8 cellular contexts compared by ENCODE assay signal in genomic region chr17:2068589-2069051, GRCh38. TPM values are rescaled to one million over a fixed set of nuclear protein-coding genes. Genes with fewer than 3 reads are reported as not detected.
DNase-seq lines count a peak whose midpoint lies in the region; ATAC-seq, FAIRE-seq and TF ChIP-seq lines count a peak whose summit lies in the region.

No MANE protein-coding gene starts in this region.

- H3K4me3 ChIP-seq in astrocyte (ENCODE audit: insufficient read depth, low read depth, low read length) (no peak overlapping the region), lung (no peak overlapping the region)

- H3K4me3 Mint-ChIP-seq in stimulated activated naive CD8-positive, alpha-beta T cell treated with anti-CD3 and anti-CD28 coated beads, Interleukin-15, amount 100 ng/mL, for 72 hours, result peak overlapping the region in 1 of 2 donors; percentile 27
- H3K4me3 Mint-ChIP-seq in astrocyte (ENCODE audit: unreplicated experiment) (no peak overlapping the region), CD14-positive monocyte (no peak overlapping the region)

- H3K36me3 ChIP-seq in astrocyte (ENCODE audit: insufficient read depth, low read length) (no peaks in the 10 kb centered on the region), lung (ENCODE audit: control insufficient read depth in 2 of 2, insufficient read depth in 2 of 2, low read length in 2 of 2) (peaks cover 0 to 17% of the 10 kb centered on the region in 2 donors)

- H3K9me3 ChIP-seq in astrocyte (ENCODE audit: insufficient read depth, low read depth, low read length), result no peaks in the 10 kb centered on the region
- no peaks in the 10 kb centered on the region for H3K9me3 ChIP-seq in lung (ENCODE audit: control insufficient read depth in 2 of 2, insufficient read depth in 1 of 2, low read length in 1 of 2)

- H3K9ac ChIP-seq in astrocyte (ENCODE audit: low read length), result peak overlapping the region; percentile 93

- peaks cover 36% of the 10 kb centered on the region for H3K36me3 Mint-ChIP-seq in astrocyte (ENCODE audit: low read depth, unreplicated experiment)
- peaks cover 76 to 80% of the 10 kb centered on the region in 2 donors for H3K36me3 Mint-ChIP-seq in CD14-positive monocyte

- peak overlapping the region; percentile 52 for H3K4me2 ChIP-seq in astrocyte (ENCODE audit: low read length)

- peak; percentile 12 for ATAC-seq in stimulated activated naive CD8-positive, alpha-beta T cell treated with anti-CD3 and anti-CD28 coated beads, Interleukin-15, Interleukin-2, amounts not matched to agents 100 U/mL and 50 U/mL, for 24 hours
- ATAC-seq in stimulated activated naive CD8-positive, alpha-beta T cell treated with anti-CD3 and anti-CD28 coated beads, Interleukin-15, amount 100 ng/mL, for 72 hours, result no peak
- ATAC-seq in lung (ENCODE audit: insufficient read depth, low FRiP score), result no peak
- no peak for ATAC-seq in GM19351 (IDR thresholded peaks at IDR 0.05; ENCODE audit: unreplicated experiment)
- ATAC-seq in GM18519 (IDR thresholded peaks at IDR 0.05; ENCODE audit: low FRiP score, unreplicated experiment), result no peak

- DNase-seq in stimulated activated naive CD8-positive, alpha-beta T cell treated with anti-CD3 and anti-CD28 coated beads, Interleukin-15, Interleukin-2, amounts not matched to agents 100 U/mL and 50 U/mL, for 24 hours, result no peak
- DNase-seq in stimulated activated naive CD8-positive, alpha-beta T cell treated with anti-CD3 and anti-CD28 coated beads, Interleukin-15, amount 100 ng/mL, for 72 hours, result no peak
- peak; percentile 85 for DNase-seq in astrocyte (ENCODE audit: low read depth)
- no peak for DNase-seq in lung (ENCODE audit: low spot score)
- DNase-seq in NCI-H2227 treated with DMSO at 0.1 percent for 48 hours (lab: John Stamatoyannopoulos, UW), result no peak
- no peak for DNase-seq in CD14-positive monocyte (ENCODE audit: low spot score)

- intact Hi-C loops in CD14-positive monocyte (cut with micrococcal nuclease), result no loop called here

- H3K79me2 ChIP-seq in astrocyte (ENCODE audit: insufficient read depth, low read length), result peaks cover 18% of the 10 kb centered on the region

- peak; percentile 32 for FAIRE-seq in astrocyte (lab: Jason Lieb, UNC)

- H3K9me3 Mint-ChIP-seq in stimulated activated naive CD8-positive, alpha-beta T cell treated with anti-CD3 and anti-CD28 coated beads, Interleukin-15, amount 100 ng/mL, for 72 hours, result no peaks in the 10 kb centered on the region
- no peaks in the 10 kb centered on the region for H3K9me3 Mint-ChIP-seq in astrocyte (ENCODE audit: unreplicated experiment)
- H3K9me3 Mint-ChIP-seq in CD14-positive monocyte, result peaks cover 0 to 4% (median 0%) of the 10 kb centered on the region in 7 donors

- H3K4me1 ChIP-seq in astrocyte (ENCODE audit: insufficient read depth, low read length) (peaks cover 82% of the 10 kb centered on the region), lung (ENCODE audit: control insufficient read depth in 2 of 2, insufficient read depth in 2 of 2, low read length in 2 of 2) (peaks cover 0 to 27% of the 10 kb centered on the region in 2 donors)

- 66 to 77% methylated on average over 15 of the region's 15 CpGs for WGBS in lung, 2 donors

- peaks cover 81% of the 10 kb centered on the region for H3K4me1 Mint-ChIP-seq in stimulated activated naive CD8-positive, alpha-beta T cell treated with anti-CD3 and anti-CD28 coated beads, Interleukin-15, amount 100 ng/mL, for 72 hours
- peaks cover 62% of the 10 kb centered on the region for H3K4me1 Mint-ChIP-seq in astrocyte (ENCODE audit: low read depth, unreplicated experiment)
- H3K4me1 Mint-ChIP-seq in CD14-positive monocyte, result peaks cover 42% of the 10 kb centered on the region

- TF ChIP-seq CTCF in astrocyte (IDR thresholded peaks at IDR 0.05; ENCODE audit: insufficient read depth, low read depth, low read length), result no peak
- TF ChIP-seq CTCF in lung (IDR thresholded peaks at IDR 0.05; ENCODE audit: control extremely low read depth, extremely low read depth), result no peak
- no peak for TF ChIP-seq CTCF in CD14-positive monocyte (IDR thresholded peaks at IDR 0.05)

- peak overlapping the region; percentile 99 for H3K27ac ChIP-seq in astrocyte (ENCODE audit: low read depth, low read length)
- peak overlapping the region; percentile 38 to 71 for H3K27ac ChIP-seq in lung (ENCODE audit: low read depth in 1 of 2, low read length in 1 of 2)

- H3K27ac Mint-ChIP-seq in stimulated activated naive CD8-positive, alpha-beta T cell treated with anti-CD3 and anti-CD28 coated beads, Interleukin-15, amount 100 ng/mL, for 72 hours, result no peak overlapping the region
- H3K27ac Mint-ChIP-seq in astrocyte (ENCODE audit: unreplicated experiment) (peak overlapping the region; percentile 88), CD14-positive monocyte (peak overlapping the region in 2 of 7 donors; percentile 42 to 56)

- H2AFZ ChIP-seq in astrocyte (ENCODE audit: low read depth, low read length), result no peak overlapping the region

- H4K20me1 ChIP-seq in astrocyte (ENCODE audit: insufficient read depth, low read length), result no peaks in the 10 kb centered on the region

- H3K27me3 ChIP-seq in astrocyte (ENCODE audit: insufficient read depth, low read length), result no peaks in the 10 kb centered on the region
- H3K27me3 ChIP-seq in lung (ENCODE audit: control insufficient read depth, insufficient read depth), result no peaks in the 10 kb centered on the region

- H3K27me3 Mint-ChIP-seq in stimulated activated naive CD8-positive, alpha-beta T cell treated with anti-CD3 and anti-CD28 coated beads, Interleukin-15, amount 100 ng/mL, for 72 hours, result no peaks in the 10 kb centered on the region
- H3K27me3 Mint-ChIP-seq in astrocyte (ENCODE audit: low read depth, unreplicated experiment) (no peaks in the 10 kb centered on the region), CD14-positive monocyte (ENCODE audit: low read depth in 3 of 3) (peaks cover 0 to 6% (median 2%) of the 10 kb centered on the region in 3 donors)

RNA-seq across cellular contexts. Expression of gene HIC1, which starts 13.7 kb away (rescaled TPM):
- total RNA-seq in astrocyte (9.0 and 14.5 TPM in 2 replicates), lung (10 to 100 TPM; 28.9 to 34.8 TPM)
- polyA plus RNA-seq in lung (10 to 100 TPM in 1 of 2 donors, 1 to 10 TPM in 1; 5.5 to 14.4 TPM), CD14-positive monocyte (under 1 TPM; 0.13 to 0.30 TPM)

RNA-seq across cellular contexts. Expression of gene OVCA2, which starts 26.8 kb away (rescaled TPM):
- total RNA-seq in astrocyte (32.8 and 36.8 TPM in 2 replicates), lung (10 to 100 TPM; 11.1 to 31.7 TPM)
- polyA plus RNA-seq in lung (10 to 100 TPM; 43.2 to 55.4 TPM), CD14-positive monocyte (10 to 100 TPM; 69.1 to 94.9 TPM)

RNA-seq across cellular contexts. Expression of gene DPH1, which starts 38.7 kb away (rescaled TPM):
- 25.8 and 26.7 TPM in 2 replicates for total RNA-seq in astrocyte
- 10 to 100 TPM; 32.7 to 37.8 TPM for total RNA-seq in lung
- 10 to 100 TPM; 21.1 to 21.6 TPM for polyA plus RNA-seq in lung
- polyA plus RNA-seq in CD14-positive monocyte, result 1 to 10 TPM; 7.5 to 9.3 TPM

RNA-seq across cellular contexts. Expression of gene RTN4RL1, which starts 43.5 kb away (rescaled TPM):
- total RNA-seq in astrocyte (0.65 and 0.77 TPM in 2 replicates), lung (1 to 10 TPM in 1 of 2 donors, under 1 TPM in 1; 0.65 to 7.3 TPM)
- polyA plus RNA-seq in lung (1 to 10 TPM; 1.2 to 3.5 TPM), CD14-positive monocyte (under 1 TPM; 0.11 to 0.29 TPM)
